1 cellular context compared by ENCODE assay signal in genomic region chr6:142945446-142946180, GRCh38.
TF ChIP-seq lines count a peak whose summit lies in the region.

No MANE protein-coding gene starts in this region.

TF ChIP-seq in HepG2, 621 proteins besides CTCF, POLR2A, EP300 and RAD21 (continued from another document and continues in another):
- no peak; the same call in 1 of the 2 replicates for TF ChIP-seq ZFX (CRISPR knock-in tag; IDR thresholded peaks at IDR 0.05; ENCODE audit: low read depth)
- no peak for TF ChIP-seq ZNF430 (CRISPR knock-in tag; IDR thresholded peaks at IDR 0.05)
- no peak for TF ChIP-seq RBM39 (IDR thresholded peaks at IDR 0.05; ENCODE audit: low read depth, low read length, poor library complexity, severe bottlenecking)
- TF ChIP-seq SETDB1 (CRISPR knock-in tag; IDR thresholded peaks at IDR 0.05; ENCODE audit: borderline replicate concordance) = no peak
- TF ChIP-seq ZNF292 (CRISPR knock-in tag; IDR thresholded peaks at IDR 0.05; ENCODE audit: borderline replicate concordance, low read depth) = peak; percentile 82
- peak; percentile 57; the same call in 1 of the 2 replicates for TF ChIP-seq BORCS8-MEF2B (CRISPR knock-in tag; IDR thresholded peaks at IDR 0.05)
- 0 out of 2 replicates have a peak, but pooled peaks have one; percentile 61 for TF ChIP-seq ZNF558 (CRISPR knock-in tag; IDR thresholded peaks at IDR 0.05; ENCODE audit: borderline replicate concordance)
- TF ChIP-seq KLF13 (CRISPR knock-in tag; IDR thresholded peaks at IDR 0.05) = 0 out of 2 replicates have a peak, but pooled peaks have one; percentile 47
- TF ChIP-seq UBTF (CRISPR knock-in tag; IDR thresholded peaks at IDR 0.05) = peak; percentile 28; the same call in 1 of the 2 replicates
- TF ChIP-seq HDAC1 (CRISPR knock-in tag; IDR thresholded peaks at IDR 0.05) = peak; percentile 61; the same call in 1 of the 2 replicates
- no peak for TF ChIP-seq TERF1 (CRISPR knock-in tag; IDR thresholded peaks at IDR 0.05)
- TF ChIP-seq ZBTB38 (CRISPR knock-in tag; IDR thresholded peaks at IDR 0.05) = 0 out of 2 replicates have a peak, but pooled peaks have one; percentile 69
- no peak for TF ChIP-seq RAD51 (IDR thresholded peaks at IDR 0.05; ENCODE audit: borderline replicate concordance)
- TF ChIP-seq ZNF510 (CRISPR knock-in tag; IDR thresholded peaks at IDR 0.05; ENCODE audit: low read depth) = no peak
- peak; percentile 8 for TF ChIP-seq CBX1 (IDR thresholded peaks at IDR 0.05; ENCODE audit: low read depth)
- TF ChIP-seq, protein P1, sequence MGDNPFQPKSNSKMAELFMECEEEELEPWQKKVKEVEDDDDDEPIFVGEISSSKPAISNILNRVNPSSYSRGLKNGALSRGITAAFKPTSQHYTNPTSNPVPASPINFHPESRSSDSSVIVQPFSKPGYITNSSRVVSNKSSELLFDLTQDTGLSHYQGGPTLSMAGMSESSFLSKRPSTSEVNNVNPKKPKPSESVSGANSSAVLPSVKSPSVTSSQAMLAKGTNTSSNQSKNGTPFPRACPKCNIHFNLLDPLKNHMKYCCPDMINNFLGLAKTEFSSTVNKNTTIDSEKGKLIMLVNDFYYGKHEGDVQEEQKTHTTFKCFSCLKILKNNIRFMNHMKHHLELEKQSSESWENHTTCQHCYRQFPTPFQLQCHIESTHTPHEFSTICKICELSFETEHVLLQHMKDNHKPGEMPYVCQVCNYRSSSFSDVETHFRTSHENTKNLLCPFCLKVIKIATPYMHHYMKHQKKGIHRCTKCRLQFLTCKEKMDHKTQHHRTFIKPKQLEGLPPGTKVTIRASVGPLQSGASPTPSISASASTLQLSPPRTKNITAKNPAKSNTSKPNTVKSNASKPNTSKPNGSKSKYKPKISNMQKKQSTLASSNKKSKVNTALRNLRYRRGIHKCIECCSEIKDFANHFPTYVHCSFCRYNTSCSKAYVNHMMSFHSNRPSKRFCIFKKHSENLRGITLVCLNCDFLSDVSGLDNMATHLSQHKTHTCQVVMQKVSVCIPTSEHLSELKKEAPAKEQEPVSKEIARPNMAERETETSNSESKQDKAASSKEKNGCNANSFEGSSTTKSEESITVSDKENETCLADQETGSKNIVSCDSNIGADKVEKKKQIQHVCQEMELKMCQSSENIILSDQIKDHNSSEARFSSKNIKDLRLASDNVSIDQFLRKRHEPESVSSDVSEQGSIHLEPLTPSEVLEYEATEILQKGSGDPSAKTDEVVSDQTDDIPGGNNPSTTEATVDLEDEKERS (CRISPR knock-in tag; IDR thresholded peaks at IDR 0.05) = 0 out of 2 replicates have a peak, but pooled peaks have one; percentile 46
- TF ChIP-seq ZBTB10 (CRISPR knock-in tag; IDR thresholded peaks at IDR 0.05; ENCODE audit: borderline replicate concordance) = 0 out of 2 replicates have a peak, but pooled peaks have one; percentile 41
- TF ChIP-seq, protein P2, sequence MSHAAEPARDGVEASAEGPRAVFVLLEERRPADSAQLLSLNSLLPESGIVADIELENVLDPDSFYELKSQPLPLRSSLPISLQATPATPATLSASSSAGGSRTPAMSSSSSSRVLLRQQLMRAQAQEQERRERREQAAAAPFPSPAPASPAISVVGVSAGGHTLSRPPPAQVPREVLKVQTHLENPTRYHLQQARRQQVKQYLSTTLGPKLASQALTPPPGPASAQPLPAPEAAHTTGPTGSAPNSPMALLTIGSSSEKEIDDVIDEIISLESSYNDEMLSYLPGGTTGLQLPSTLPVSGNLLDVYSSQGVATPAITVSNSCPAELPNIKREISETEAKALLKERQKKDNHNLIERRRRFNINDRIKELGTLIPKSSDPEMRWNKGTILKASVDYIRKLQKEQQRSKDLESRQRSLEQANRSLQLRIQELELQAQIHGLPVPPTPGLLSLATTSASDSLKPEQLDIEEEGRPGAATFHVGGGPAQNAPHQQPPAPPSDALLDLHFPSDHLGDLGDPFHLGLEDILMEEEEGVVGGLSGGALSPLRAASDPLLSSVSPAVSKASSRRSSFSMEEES (CRISPR knock-in tag; IDR thresholded peaks at IDR 0.05) = 0 out of 2 replicates have a peak, but pooled peaks have one; percentile 19
- TF ChIP-seq MED8 (CRISPR knock-in tag; IDR thresholded peaks at IDR 0.05; ENCODE audit: insufficient replicate concordance) = no peak
- TF ChIP-seq ZSCAN25 (CRISPR knock-in tag; IDR thresholded peaks at IDR 0.05) = no peak; the same call in 1 of the 2 replicates
- no peak for TF ChIP-seq TP53 (CRISPR knock-in tag; conservative IDR thresholded peaks at IDR 0.05)
- TF ChIP-seq SRSF1 (optimal IDR thresholded peaks at IDR 0.05; ENCODE audit: low read depth, low read length) = peak; percentile 29
- TF ChIP-seq SMARCE1 (IDR thresholded peaks at IDR 0.05; ENCODE audit: borderline replicate concordance) = no peak
- TF ChIP-seq MXI1 (IDR thresholded peaks at IDR 0.05; ENCODE audit: borderline replicate concordance, low read depth, low read length) = 0 out of 3 replicates have a peak, but pooled peaks have one; percentile 5
- TF ChIP-seq, protein P3, sequence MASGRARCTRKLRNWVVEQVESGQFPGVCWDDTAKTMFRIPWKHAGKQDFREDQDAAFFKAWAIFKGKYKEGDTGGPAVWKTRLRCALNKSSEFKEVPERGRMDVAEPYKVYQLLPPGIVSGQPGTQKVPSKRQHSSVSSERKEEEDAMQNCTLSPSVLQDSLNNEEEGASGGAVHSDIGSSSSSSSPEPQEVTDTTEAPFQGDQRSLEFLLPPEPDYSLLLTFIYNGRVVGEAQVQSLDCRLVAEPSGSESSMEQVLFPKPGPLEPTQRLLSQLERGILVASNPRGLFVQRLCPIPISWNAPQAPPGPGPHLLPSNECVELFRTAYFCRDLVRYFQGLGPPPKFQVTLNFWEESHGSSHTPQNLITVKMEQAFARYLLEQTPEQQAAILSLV (CRISPR knock-in tag; IDR thresholded peaks at IDR 0.05; ENCODE audit: borderline replicate concordance) = peak; percentile 77; the same call in 1 of the 2 replicates
- no peak for TF ChIP-seq ZHX2 (IDR thresholded peaks at IDR 0.05; ENCODE audit: low read depth)
- no peak for TF ChIP-seq ZHX2 (CRISPR knock-in tag; IDR thresholded peaks at IDR 0.05; ENCODE audit: borderline replicate concordance)
- TF ChIP-seq ZNF329 (CRISPR knock-in tag; IDR thresholded peaks at IDR 0.05; ENCODE audit: low read depth) = 0 out of 2 replicates have a peak, but pooled peaks have one; percentile 40
- TF ChIP-seq FOXK2 (IDR thresholded peaks at IDR 0.05) = no peak
- TF ChIP-seq ZNF205 (CRISPR knock-in tag; IDR thresholded peaks at IDR 0.05) = no peak
- peak; percentile 78; the same call in 1 of the 2 replicates for TF ChIP-seq ZNF891 (CRISPR knock-in tag; IDR thresholded peaks at IDR 0.05)
- TF ChIP-seq, protein P4, sequence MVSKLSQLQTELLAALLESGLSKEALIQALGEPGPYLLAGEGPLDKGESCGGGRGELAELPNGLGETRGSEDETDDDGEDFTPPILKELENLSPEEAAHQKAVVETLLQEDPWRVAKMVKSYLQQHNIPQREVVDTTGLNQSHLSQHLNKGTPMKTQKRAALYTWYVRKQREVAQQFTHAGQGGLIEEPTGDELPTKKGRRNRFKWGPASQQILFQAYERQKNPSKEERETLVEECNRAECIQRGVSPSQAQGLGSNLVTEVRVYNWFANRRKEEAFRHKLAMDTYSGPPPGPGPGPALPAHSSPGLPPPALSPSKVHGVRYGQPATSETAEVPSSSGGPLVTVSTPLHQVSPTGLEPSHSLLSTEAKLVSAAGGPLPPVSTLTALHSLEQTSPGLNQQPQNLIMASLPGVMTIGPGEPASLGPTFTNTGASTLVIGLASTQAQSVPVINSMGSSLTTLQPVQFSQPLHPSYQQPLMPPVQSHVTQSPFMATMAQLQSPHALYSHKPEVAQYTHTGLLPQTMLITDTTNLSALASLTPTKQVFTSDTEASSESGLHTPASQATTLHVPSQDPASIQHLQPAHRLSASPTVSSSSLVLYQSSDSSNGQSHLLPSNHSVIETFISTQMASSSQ (IDR thresholded peaks at IDR 0.05; ENCODE audit: low read depth) = no peak
- TF ChIP-seq, protein P4 (CRISPR knock-in tag; IDR thresholded peaks at IDR 0.05; ENCODE audit: borderline replicate concordance) = peak; percentile 23; the same call in 1 of the 2 replicates
- TF ChIP-seq CHD2 (IDR thresholded peaks at IDR 0.05; ENCODE audit: low read depth, low read length) = peak; percentile 81
- peak; percentile 97 for TF ChIP-seq ZNF263 (CRISPR knock-in tag; IDR thresholded peaks at IDR 0.05)
